Comparison of ENCODE assay signal across 17 cellular contexts in genomic region chr6:134328138-134328537, GRCh38. TPM values are rescaled to one million over a fixed set of nuclear protein-coding genes. Genes with fewer than 3 reads are reported as not detected.
A peak's percentile ranks its signal among the peaks of the same experiment; 100 is the strongest.
DNase-seq lines count a peak whose midpoint lies in the region; ATAC-seq, FAIRE-seq and TF ChIP-seq lines count a peak whose summit lies in the region.
"Had no signal": no experiment of that assay in that cellular context is flagged by ENCODE, and none has a peak within 500 bp of the region (broad histone marks: within the 10 kb centered on the region; RNA-seq: fewer than 3 reads in every experiment).

No MANE protein-coding gene starts in this region.

- H3K27me3 ChIP-seq in HCT116 (ENCODE audit: insufficient read depth, low read length) (no peaks in the 10 kb centered on the region), K562 (ENCODE audit: control insufficient read depth in 2 of 2, insufficient read depth in 2 of 2, low read length in 2 of 2) (no peaks in the 10 kb centered on the region), neural progenitor cell (no peaks in the 10 kb centered on the region), sigmoid colon (no peaks in the 10 kb centered on the region)
- H3K27me3 ChIP-seq: BLaER1 treated with 17β-estradiol and CSF1 and Interleukin-3, amounts not matched to agents 10 nM and 100 nM had no signal

- no peak for TF ChIP-seq RAD21 in HCT116 (IDR thresholded peaks at IDR 0.05; ENCODE audit: low read depth)
- peak in 1 of 2 experiments; percentile 19; a peak in 2 of 4 replicates for TF ChIP-seq RAD21 in K562 (CRISPR knock-in tag; conservative IDR thresholded peaks at IDR 0.05 in 1 of 2, IDR thresholded peaks at IDR 0.05 in 1 of 2)

- no peaks in the 10 kb centered on the region for H3K27me3 Mint-ChIP-seq in neural progenitor cell (ENCODE audit: insufficient read depth, low read depth)
- H3K27me3 Mint-ChIP-seq: CD4-positive, alpha-beta T cell; IgD-negative memory B cell had no signal

- no peaks in the 10 kb centered on the region for H3K79me2 ChIP-seq in HCT116 (ENCODE audit: insufficient read depth, low read length)
- H3K79me2 ChIP-seq in K562 (ENCODE audit: control insufficient read depth, insufficient read depth, low read length): no peaks in the 10 kb centered on the region
- no peaks in the 10 kb centered on the region for H3K79me2 ChIP-seq in neural progenitor cell (ENCODE audit: low read depth)

- DNase-seq in HCT116 (ENCODE audit: low read depth, low spot score) (no peak), K562 (ENCODE audit: extremely low read depth in 1 of 4, low spot score in 3 of 4) (no peak), neural progenitor cell (ENCODE audit: low spot score) (no peak), sigmoid colon (no peak)
- DNase-seq: ACHN; CD4-positive, alpha-beta T cell; DMS79; EL; HCEC 1CT had no signal

- peaks cover 2% of the 10 kb centered on the region for H3K9me3 Mint-ChIP-seq in neural progenitor cell
- H3K9me3 Mint-ChIP-seq: CD4-positive, alpha-beta T cell had no signal

- H3K9me3 ChIP-seq in HCT116 (ENCODE audit: control insufficient read depth in 1 of 2, insufficient read depth in 1 of 2, low read depth in 1 of 2, low read length in 2 of 2) (peaks cover 0 to 4% of the 10 kb centered on the region in 2 experiments; a peak in 1 of 4 replicates), K562 (replicated peaks; ENCODE audit: control insufficient read depth, insufficient read depth, low read depth, low read length) (no peaks in the 10 kb centered on the region), neural progenitor cell (ENCODE audit: low read depth) (no peaks in the 10 kb centered on the region), sigmoid colon (peaks cover 0 to 7% (median 4%) of the 10 kb centered on the region in 4 donors)

- no peak overlapping the region for H3K9ac ChIP-seq in HCT116 (ENCODE audit: low read length)
- H3K9ac ChIP-seq in K562 (ENCODE audit: insufficient read depth in 1 of 2, low read depth in 2 of 2, low read length in 2 of 2): no peak overlapping the region
- H3K9ac ChIP-seq in neural progenitor cell: no peak overlapping the region
- H3K9ac ChIP-seq: BLaER1 treated with 17β-estradiol and CSF1 and Interleukin-3, amounts not matched to agents 10 nM and 100 nM had no signal

- H3K4me3 ChIP-seq in HCT116 (replicated peaks in 1 of 2; ENCODE audit: low read depth in 1 of 2, low read length in 2 of 2) (no peak overlapping the region), K562 (no peak overlapping the region), neural progenitor cell (no peak overlapping the region), sigmoid colon (no peak overlapping the region)
- H3K4me3 ChIP-seq: BLaER1 treated with 17β-estradiol and CSF1 and Interleukin-3, amounts not matched to agents 10 nM and 100 nM had no signal

- no TSS peak for BruUV-seq in HCT116 (replicated peaks; lab: Mats Ljungman, UMichigan)
- BruUV-seq in K562 (replicated peaks; lab: Mats Ljungman, UMichigan): no TSS peak

- no peaks in the 10 kb centered on the region for H3K4me1 Mint-ChIP-seq in neural progenitor cell
- H3K4me1 Mint-ChIP-seq: IgD-negative memory B cell had no signal

- no peaks in the 10 kb centered on the region for H3K4me1 ChIP-seq in HCT116 (ENCODE audit: control insufficient read depth in 1 of 2, insufficient read depth in 2 of 2, low read length in 2 of 2)
- H3K4me1 ChIP-seq in K562 (replicated peaks in 1 of 2; ENCODE audit: control insufficient read depth in 2 of 2, insufficient read depth in 2 of 2, low read length in 2 of 2): no peaks in the 10 kb centered on the region; a peak in 1 of 5 replicates
- H3K4me1 ChIP-seq in neural progenitor cell: no peaks in the 10 kb centered on the region
- H3K4me1 ChIP-seq in sigmoid colon: no peaks in the 10 kb centered on the region

- no peak overlapping the region for H3K27ac Mint-ChIP-seq in neural progenitor cell
- H3K27ac Mint-ChIP-seq: CD4-positive, alpha-beta T cell; IgD-negative memory B cell had no signal

- TF ChIP-seq POLR2A in HCT116 (IDR thresholded peaks at IDR 0.05; ENCODE audit: borderline replicate concordance, extremely low read depth, insufficient read depth, insufficient read length) (no peak), K562 (conservative IDR thresholded peaks at IDR 0.05) (no peak), sigmoid colon (IDR thresholded peaks at IDR 0.05) (no peak)

- CTCF ChIA-PET in HCT116 (lab: Charles Lee): interaction anchor here (0.8 kb wide), 1 partner anchor 199 kb away, joined by 5 read pairs; no protein-coding TSS in a partner anchor
- CTCF ChIA-PET in K562 (lab: Yijun Ruan, JAX; ENCODE audit: low intra/inter-chr PET ratio): no interaction called here

- no peaks in the 10 kb centered on the region for H3K36me3 ChIP-seq in HCT116 (ENCODE audit: control insufficient read depth in 1 of 2, insufficient read depth in 2 of 2, low read length in 2 of 2)
- H3K36me3 ChIP-seq in K562 (ENCODE audit: control insufficient read depth, insufficient read depth, low read length): no peaks in the 10 kb centered on the region
- no peaks in the 10 kb centered on the region for H3K36me3 ChIP-seq in neural progenitor cell
- no peaks in the 10 kb centered on the region for H3K36me3 ChIP-seq in sigmoid colon
- H3K36me3 ChIP-seq: BLaER1 treated with 17β-estradiol and CSF1 and Interleukin-3, amounts not matched to agents 10 nM and 100 nM had no signal

- TF ChIP-seq CTCF in 22Rv1 (IDR thresholded peaks at IDR 0.05) (peak; percentile 22; the same call in 1 of the 2 replicates), HCT116 (IDR thresholded peaks at IDR 0.05 in 2 of 3, conservative IDR thresholded peaks at IDR 0.05 in 1 of 3; ENCODE audit: borderline replicate concordance in 1 of 3, insufficient read depth in 1 of 3, low read depth in 2 of 3, low read length in 2 of 3) (peak in 2 of 3 experiments; percentile 14 to 43; a peak in 3 of 6 replicates), K562 (IDR thresholded peaks at IDR 0.05 in 2 of 3, conservative IDR thresholded peaks at IDR 0.05 in 1 of 3; ENCODE audit: insufficient read depth in 2 of 3, low read depth in 1 of 3, low read length in 3 of 3) (0 out of 6 replicates have a peak, but pooled peaks of 1 of the 3 experiments have one; percentile 24), neural progenitor cell (IDR thresholded peaks at IDR 0.05) (peak; percentile 21), sigmoid colon (IDR thresholded peaks at IDR 0.05) (no peak)

- no peaks in the 10 kb centered on the region for H3K9me2 ChIP-seq in HCT116 (ENCODE audit: insufficient read depth)

- ATAC-seq in HCT116 (0 out of 2 replicates have a peak, but pooled peaks have one; percentile 38), K562 (peak; percentile 66), GM18498 (IDR thresholded peaks at IDR 0.05; ENCODE audit: unreplicated experiment) (no peak), HG02588 (IDR thresholded peaks at IDR 0.05; ENCODE audit: unreplicated experiment) (no peak)

- TF ChIP-seq EP300 in K562 (IDR thresholded peaks at IDR 0.05; ENCODE audit: low read length): no peak
- TF ChIP-seq EP300 in sigmoid colon (IDR thresholded peaks at IDR 0.05): no peak

- H2AFZ ChIP-seq in HCT116 (ENCODE audit: low read depth, low read length, poor library complexity, severe bottlenecking): no peak overlapping the region
- 0 out of 2 replicates have a peak overlapping the region, but pooled peaks have one; percentile 44 for H2AFZ ChIP-seq in K562 (ENCODE audit: low read depth, low read length)
- no peak overlapping the region for H2AFZ ChIP-seq in neural progenitor cell (replicated peaks)

- H3K9me1 ChIP-seq in K562 (ENCODE audit: control insufficient read depth, insufficient read depth, low read length): no peaks in the 10 kb centered on the region

- no peaks in the 10 kb centered on the region for H3F3A ChIP-seq in neural progenitor cell (ENCODE audit: low read depth)

- no peaks in the 10 kb centered on the region for H3K36me3 Mint-ChIP-seq in neural progenitor cell
- H3K36me3 Mint-ChIP-seq: IgD-negative memory B cell had no signal

- no peak overlapping the region for H3K27ac ChIP-seq in 22Rv1
- no peak overlapping the region for H3K27ac ChIP-seq in HCT116 (ENCODE audit: low read depth, low read length)
- no peak overlapping the region for H3K27ac ChIP-seq in K562 (ENCODE audit: extremely low read depth, low read depth, low read length)
- H3K27ac ChIP-seq in neural progenitor cell: no peak overlapping the region
- H3K27ac ChIP-seq in sigmoid colon: no peak overlapping the region
- H3K27ac ChIP-seq: BLaER1 treated with 17β-estradiol and CSF1 and Interleukin-3, amounts not matched to agents 10 nM and 100 nM had no signal

- no peaks in the 10 kb centered on the region for H4K20me1 ChIP-seq in HCT116 (ENCODE audit: insufficient read depth)
- no peaks in the 10 kb centered on the region for H4K20me1 ChIP-seq in K562 (replicated peaks; ENCODE audit: control insufficient read depth, insufficient read depth, low read length)
- H4K20me1 ChIP-seq in neural progenitor cell (ENCODE audit: low read depth): no peaks in the 10 kb centered on the region
- H4K20me1 ChIP-seq: BLaER1 treated with 17β-estradiol and CSF1 and Interleukin-3, amounts not matched to agents 10 nM and 100 nM had no signal

- in situ Hi-C loops in K562 (cut with MboI): no loop called here

- no peak for FAIRE-seq in K562 (lab: Jason Lieb, UNC)
- FAIRE-seq: G401.6, GM19239, H1 had no signal

- intact Hi-C loops in HCT116 (cut with micrococcal nuclease) (no loop called here), K562 (cut with micrococcal nuclease) (no loop called here), sigmoid colon (cut with DNase I) (no loop called here)

- POLR2A ChIA-PET in HCT116 (lab: Charles Lee): no interaction called here
- POLR2A ChIA-PET in K562 (lab: Yijun Ruan, JAX): no interaction called here

- no peak overlapping the region for H3K4me2 ChIP-seq in HCT116 (ENCODE audit: low read length)
- no peak overlapping the region for H3K4me2 ChIP-seq in K562 (ENCODE audit: insufficient read depth, low read length)
- H3K4me2 ChIP-seq in neural progenitor cell: no peak overlapping the region
- H3K4me2 ChIP-seq: BLaER1 treated with 17β-estradiol and CSF1 and Interleukin-3, amounts not matched to agents 10 nM and 100 nM had no signal

- H3K4me3 Mint-ChIP-seq in neural progenitor cell: no peak overlapping the region
- H3K4me3 Mint-ChIP-seq: CD4-positive, alpha-beta T cell; IgD-negative memory B cell had no signal

- RAD21 ChIA-PET in HCT116 (lab: Charles Lee; ENCODE audit: low non-redundant PET in 1 of 2, low total read pairs in 2 of 2, uncharacterized antibody in 2 of 2, unreplicated experiment in 2 of 2): interaction anchor here in 1 of 2 experiments (0.7 kb wide), 1 partner anchor 727 kb away, joined by 3 read pairs; no protein-coding TSS in a partner anchor

- 36% methylated on average over 1 of the region's 2 CpGs for WGBS in K562 (ENCODE audit: insufficient coverage, low coverage, missing lambda C conversion rate)
- 93 to 97% methylated on average over 2 of the region's 2 CpGs for WGBS in sigmoid colon, 2 donors

RNA-seq across cellular contexts. Expression of gene SGK1, which starts 10.2 kb away (rescaled TPM):
- 4.5 TPM for total RNA-seq in HCT116 (2021; ENCODE audit: unreplicated experiment)
- 3.1 and 3.8 TPM in 2 replicates for polyA plus RNA-seq in HCT116 (2012)
- 35.0 and 54.6 TPM in 2 replicates for total RNA-seq in K562 (2011; cell fraction: chromatin; rRNA removed; ENCODE audit: low replicate concordance)
- total RNA-seq in K562 (2011; cell fraction: nucleolus; rRNA removed): 17.8 and 31.9 TPM in 2 replicates
- total RNA-seq in K562 (2011; cell fraction: nucleoplasm; rRNA removed): 34.4 and 40.1 TPM in 2 replicates
- total RNA-seq in K562 (2014; rRNA removed): 4.9 and 7.7 TPM in 2 replicates
- 3.7 and 4.1 TPM in 2 replicates for total RNA-seq in K562 (2014; rRNA removed; fragmentation: Illumina TruSeq; extraction: Trizol)
- 5.0 and 7.2 TPM in 2 replicates for total RNA-seq in K562 (2015; rRNA removed; fragmentation: Illumina TruSeq; extraction: Trizol)
- total RNA-seq in K562 (2021): 3.7 and 4.3 TPM in 2 replicates
- 3.5 and 3.8 TPM in 2 replicates for polyA plus RNA-seq in K562 (2011; rRNA removed)
- polyA plus RNA-seq in K562 (2011; cell fraction: cytosol; rRNA removed): 3.9 and 4.2 TPM in 2 replicates
- 29.7 and 31.8 TPM in 2 replicates for polyA plus RNA-seq in K562 (2011; cell fraction: nucleus; rRNA removed)
- polyA plus RNA-seq in K562 (2012): 8.4 and 8.8 TPM in 2 replicates
- 3.3 and 3.9 TPM in 2 replicates for polyA plus RNA-seq in K562 (2014; fragmentation: Illumina TruSeq; extraction: Trizol)
- polyA plus RNA-seq in K562 (2014; fragmentation: Nextera tagmentation; extraction: Ambion mirVana): 1 to 10 TPM; 3.5 to 3.9 TPM
- polyA plus RNA-seq in K562 (2014; rRNA removed): 4.5 and 7.8 TPM in 2 replicates
- polyA minus RNA-seq in K562 (2011; rRNA and poly(A)+ RNA removed): 5.2 and 6.6 TPM in 2 replicates
- 6.8 and 10.6 TPM in 2 replicates for polyA minus RNA-seq in K562 (2011; cell fraction: cytosol; rRNA and poly(A)+ RNA removed)
- 23.8 and 32.1 TPM in 2 replicates for polyA minus RNA-seq in K562 (2011; cell fraction: nucleus; rRNA and poly(A)+ RNA removed)
- 11.2 and 15.8 TPM in 2 replicates for total RNA-seq in neural progenitor cell (ENCODE audit: low replicate concordance)
- total RNA-seq in sigmoid colon: 10 to 100 TPM; 17.2 to 35.2 (median 24.1) TPM
- 100 to 1,000 TPM in 2 of 3 donors, 10 to 100 TPM in 1; 57.1 to 352 (median 214) TPM for polyA plus RNA-seq in sigmoid colon

Comparison
In these comparisons a context has a peak if more than half of its experiments do, and no peak if none do; other contexts are left out.
1. CTCF ChIP-seq: peak in 22Rv1 (single experiment), HCT116 (2 of 3) and neural progenitor cell (single experiment); none in sigmoid colon (0 of 4).
2. ATAC-seq: peak in HCT116 (single experiment) and K562 (single experiment); none in GM18498 (single experiment) and HG02588 (single experiment).